7 cellular contexts compared by ENCODE assay signal in genomic region chr6:27894839-27895762, GRCh38. TPM values are rescaled to one million over a fixed set of nuclear protein-coding genes. Genes with fewer than 3 reads are reported as not detected.
DNase-seq lines count a peak whose midpoint lies in the region; ATAC-seq and TF ChIP-seq lines count a peak whose summit lies in the region.

No MANE protein-coding gene starts in this region.

- H3K27me3 ChIP-seq in ascending aorta: no peaks in the 10 kb centered on the region

- ATAC-seq in left ventricle myocardium superior (peak; percentile 85), GM18909 (IDR thresholded peaks at IDR 0.05; ENCODE audit: poor library complexity, unreplicated experiment) (no peak)

- peaks cover 0 to 10% of the 10 kb centered on the region in 2 donors for H3K4me1 ChIP-seq in ascending aorta

- TF ChIP-seq CTCF in GM12874 (IDR thresholded peaks at IDR 0.05; ENCODE audit: insufficient read depth, low read depth, low read length) (peak; percentile 74), ascending aorta (IDR thresholded peaks at IDR 0.05) (peak; percentile 80 to 87 (median 82))

- intact Hi-C loops in ascending aorta (cut with DNase I): loop anchor here (1.0 to 10.0 kb wide), 11 partner anchors 22 to 970 kb away; partner anchors contain the start of genes ZNF184 and ZNF391
- intact Hi-C loops in left ventricle myocardium superior (cut with micrococcal nuclease): loop anchor here (5.0 kb wide), 1 partner anchor 128 kb away; no protein-coding TSS in a partner anchor

- H3K36me3 ChIP-seq in ascending aorta: no peaks in the 10 kb centered on the region

- DNase-seq in NCI-H1092 (lab: John Stamatoyannopoulos, UW) (peak; percentile 36), SKM-1 (lab: John Stamatoyannopoulos, UW; ENCODE audit: unreplicated experiment) (peak; percentile 82), ascending aorta (ENCODE audit: low spot score in 2 of 2) (peak in 1 of 2 donors; percentile 78), left ventricle myocardium superior (no peak), pons (ENCODE audit: low spot score) (peak; percentile 90)

- H3K4me3 ChIP-seq in ascending aorta: peak overlapping the region; percentile 61 to 88

- no peaks in the 10 kb centered on the region for H3K9me3 ChIP-seq in ascending aorta

- H3K27ac ChIP-seq in ascending aorta: peak overlapping the region; percentile 78 to 91

RNA-seq across cellular contexts. Expression of gene OR2B2, which starts 17.1 kb away (rescaled TPM):
- total RNA-seq in ascending aorta (not detected), left ventricle myocardium superior (not detected)
